In genomic region chr10:117351558-117351957, GRCh38 we compare ENCODE assay signal across 27 cellular contexts.
"Had no signal": no experiment of that assay in that cellular context is flagged by ENCODE, and none has a peak within 500 bp of the region (broad histone marks: within the 10 kb centered on the region; RNA-seq: fewer than 3 reads in every experiment).

No MANE protein-coding gene starts in this region.

- H2AFZ ChIP-seq: parathyroid adenoma had no signal

- H3K27me3 ChIP-seq: gastroesophageal sphincter, heart left ventricle, left lung, right lobe of liver, stomach, thyroid gland had no signal

- H3K4me1 ChIP-seq: thyroid gland had no signal

- H3K4me3 ChIP-seq: gastroesophageal sphincter, heart left ventricle, left lung, mucosa of descending colon, right lobe of liver, stomach, thyroid gland had no signal

- H3K36me3 Mint-ChIP-seq: mesothelial cell of epicardium; naive B cell; natural killer cell treated with Interleukin-12 subunit alpha and Interleukin-12 subunit beta and Interleukin-15 and Interleukin-18, amount 100 ng/mL, for 72 hours had no signal

- H3K36me3 ChIP-seq: gastroesophageal sphincter, heart left ventricle, left lung, right lobe of liver, stomach, thyroid gland had no signal

- H3K9me3 ChIP-seq: gastroesophageal sphincter, heart left ventricle, left lung, mucosa of descending colon, right lobe of liver, stomach, thyroid gland had no signal

- H3K27ac ChIP-seq: epithelial cell of prostate, gastroesophageal sphincter, left lung, parathyroid adenoma, right lobe of liver, stomach, thyroid gland had no signal

- DNase-seq: effector CD8-positive, alpha-beta T cell; endodermal cell; foreskin fibroblast; heart left ventricle; hippocampal formation; left cardiac atrium; left lung; mesenchymal stem cell; mucosa of descending colon; naive B cell; right lobe of liver; small intestine; stimulated activated CD4-positive, alpha-beta T cell treated with anti-CD3 and anti-CD28 coated beads, Interleukin-15, amount 100 ng/mL, for 24 hours; stimulated activated CD4-positive, alpha-beta T cell treated with anti-CD3 and anti-CD28 coated beads, Interleukin-4, amount 100 ng/mL, for 1 hour; stimulated activated CD8-positive, alpha-beta memory T cell treated with anti-CD3 and anti-CD28 coated beads, Interleukin-4, amount 100 ng/mL, for 48 hours; stimulated activated naive CD4-positive, alpha-beta T cell treated with Interleukin-2 at 50 U/mL for 16 hours; stomach; thyroid gland had no signal

- H3K27ac Mint-ChIP-seq: endodermal cell; mesothelial cell of epicardium; natural killer cell treated with Interleukin-12 subunit alpha and Interleukin-12 subunit beta and Interleukin-15 and Interleukin-18, amount 100 ng/mL, for 72 hours; progenitor cell of endocrine pancreas; type B pancreatic cell had no signal

- ATAC-seq: esophagus mucosa; gastroesophageal sphincter; heart left ventricle; left cardiac atrium; left lung; mucosa of descending colon; natural killer cell treated with Interleukin-12 subunit alpha and Interleukin-12 subunit beta and Interleukin-15 and Interleukin-18, amount 100 ng/mL, for 72 hours had no signal

- H3K27me3 Mint-ChIP-seq: naive B cell; natural killer cell treated with Interleukin-12 subunit alpha and Interleukin-12 subunit beta and Interleukin-15 and Interleukin-18, amount 100 ng/mL, for 72 hours; progenitor cell of endocrine pancreas; type B pancreatic cell had no signal

- H3K4me3 Mint-ChIP-seq: endodermal cell; mesothelial cell of epicardium; natural killer cell treated with Interleukin-12 subunit alpha and Interleukin-12 subunit beta and Interleukin-15 and Interleukin-18, amount 100 ng/mL, for 72 hours; neural crest cell; type B pancreatic cell had no signal

- H3K9me3 Mint-ChIP-seq: endodermal cell; mesothelial cell of epicardium; naive B cell; natural killer cell treated with Interleukin-12 subunit alpha and Interleukin-12 subunit beta and Interleukin-15 and Interleukin-18, amount 100 ng/mL, for 72 hours; neural crest cell; type B pancreatic cell had no signal
